8 cellular contexts compared by ENCODE assay signal in the genomic region with DNA sequence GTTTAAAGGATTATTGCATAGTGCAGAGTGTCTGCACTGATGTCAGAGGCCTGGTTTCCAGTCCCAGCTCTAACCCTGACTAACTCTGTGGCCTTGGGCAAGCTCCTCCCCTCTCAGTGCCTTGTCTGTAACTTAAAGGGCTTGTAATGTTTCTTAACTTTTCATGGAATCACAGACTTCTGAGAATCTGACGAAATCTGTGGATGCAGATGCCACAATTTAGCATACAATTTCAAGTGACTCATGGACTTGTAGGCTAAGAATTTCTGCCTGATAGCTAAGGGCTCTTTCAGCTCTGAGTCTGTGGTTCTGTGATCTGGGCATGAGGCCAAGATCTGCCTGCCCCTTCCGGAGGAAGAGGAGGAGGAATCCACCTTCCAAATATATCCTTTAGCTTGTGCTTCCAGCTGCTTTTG.
A peak's percentile ranks its signal among the peaks of the same experiment; 100 is the strongest.
DNase-seq lines count a peak whose midpoint lies in the region; ATAC-seq and TF ChIP-seq lines count a peak whose summit lies in the region.

No MANE protein-coding gene starts in this region.

- WGBS in stomach, 5 donors: 7 to 18% (median 12%) methylated on average over 2 of the region's 2 CpGs

- H3K36me3 Mint-ChIP-seq in activated CD8-positive, alpha-beta T cell treated with anti-CD3 and anti-CD28 coated beads for 36 hours (ENCODE audit: low read depth): no peaks in the 10 kb centered on the region
- H3K36me3 Mint-ChIP-seq in activated CD8-positive, alpha-beta T cell treated with anti-CD3 and anti-CD28 coated beads, Interleukin-2, amount 10 ng/mL, durations not matched to agents 7 days and 5 days (ENCODE audit: low read depth): no peaks in the 10 kb centered on the region

- no peak overlapping the region for H3K4me3 ChIP-seq in ascending aorta
- no peak overlapping the region for H3K4me3 ChIP-seq in stomach

- no peaks in the 10 kb centered on the region for H3K9me3 Mint-ChIP-seq in activated CD8-positive, alpha-beta T cell treated with anti-CD3 and anti-CD28 coated beads for 36 hours
- no peaks in the 10 kb centered on the region for H3K9me3 Mint-ChIP-seq in activated CD8-positive, alpha-beta T cell treated with anti-CD3 and anti-CD28 coated beads, Interleukin-2, amount 10 ng/mL, durations not matched to agents 7 days and 5 days (ENCODE audit: insufficient read depth)

- H3K4me3 Mint-ChIP-seq in activated CD8-positive, alpha-beta T cell treated with anti-CD3 and anti-CD28 coated beads for 36 hours: no peak overlapping the region
- H3K4me3 Mint-ChIP-seq in activated CD8-positive, alpha-beta T cell treated with anti-CD3 and anti-CD28 coated beads, Interleukin-2, amount 10 ng/mL, durations not matched to agents 7 days and 5 days: no peak overlapping the region

- H3K4me1 ChIP-seq in ascending aorta: peaks cover 0 to 14% of the 10 kb centered on the region in 2 donors
- H3K4me1 ChIP-seq in stomach: no peaks in the 10 kb centered on the region

- POLR2A ChIA-PET in activated CD8-positive, alpha-beta T cell treated with anti-CD3 and anti-CD28 coated beads for 36 hours (lab: Charles Lee): no interaction called here
- POLR2A ChIA-PET in activated CD8-positive, alpha-beta T cell treated with anti-CD3 and anti-CD28 coated beads, Interleukin-2, amount 10 ng/mL, durations not matched to agents 7 days and 5 days (lab: Charles Lee): no interaction called here

- no peak for TF ChIP-seq CTCF in activated CD8-positive, alpha-beta T cell treated with anti-CD3 and anti-CD28 coated beads for 36 hours (IDR thresholded peaks at IDR 0.05)
- TF ChIP-seq CTCF in ascending aorta (IDR thresholded peaks at IDR 0.05) (no peak), stomach (IDR thresholded peaks at IDR 0.05) (no peak)

- TF ChIP-seq POLR2A in stomach (IDR thresholded peaks at IDR 0.05): no peak

- intact Hi-C loops in activated CD8-positive, alpha-beta T cell treated with anti-CD3 and anti-CD28 coated beads for 36 hours (cut with micrococcal nuclease): no loop called here
- intact Hi-C loops in ascending aorta (cut with DNase I) (loop anchor here (10.0 kb wide), 1 partner anchor 236 kb away; a partner anchor contains a TSS), stomach (cut with DNase I; ENCODE audit: low total_unique reads) (no loop called here)

- H3K27me3 ChIP-seq in ascending aorta (no peaks in the 10 kb centered on the region), stomach (no peaks in the 10 kb centered on the region)

- H3K36me3 ChIP-seq in ascending aorta (no peaks in the 10 kb centered on the region), stomach (no peaks in the 10 kb centered on the region)

- TF ChIP-seq EP300 in stomach (IDR thresholded peaks at IDR 0.05): no peak

- H3K9me3 ChIP-seq in ascending aorta (no peaks in the 10 kb centered on the region), stomach (no peaks in the 10 kb centered on the region)

- H3K27me3 Mint-ChIP-seq in activated CD8-positive, alpha-beta T cell treated with anti-CD3 and anti-CD28 coated beads for 36 hours: no peaks in the 10 kb centered on the region
- H3K27me3 Mint-ChIP-seq in activated CD8-positive, alpha-beta T cell treated with anti-CD3 and anti-CD28 coated beads, Interleukin-2, amount 10 ng/mL, durations not matched to agents 7 days and 5 days (ENCODE audit: low read depth): no peaks in the 10 kb centered on the region

- peak; percentile 9 for DNase-seq in activated CD8-positive, alpha-beta T cell treated with anti-CD3 and anti-CD28 coated beads for 36 hours
- no peak for DNase-seq in activated CD8-positive, alpha-beta T cell treated with anti-CD3 and anti-CD28 coated beads, Interleukin-2, amount 10 ng/mL, durations not matched to agents 7 days and 5 days
- DNase-seq in ascending aorta (ENCODE audit: low spot score in 2 of 2) (peak; percentile 29 to 88), hypothalamus (lab: John Stamatoyannopoulos, UW) (peak in 35 of 51 donors; percentile 0 to 41 (median 3)), stomach (peak; percentile 36), activated gamma-delta T cell treated with Interleukin-2 at 50 U/mL for 16 hours (no peak)

- peaks cover 2% of the 10 kb centered on the region for H3K4me1 Mint-ChIP-seq in activated CD8-positive, alpha-beta T cell treated with anti-CD3 and anti-CD28 coated beads for 36 hours (ENCODE audit: low read depth)
- H3K4me1 Mint-ChIP-seq in activated CD8-positive, alpha-beta T cell treated with anti-CD3 and anti-CD28 coated beads, Interleukin-2, amount 10 ng/mL, durations not matched to agents 7 days and 5 days (ENCODE audit: low read depth): no peaks in the 10 kb centered on the region

- H3K27ac ChIP-seq in ascending aorta: peak overlapping the region; percentile 53 to 75
- peak overlapping the region in 4 of 5 donors; percentile 20 to 66 (median 46) for H3K27ac ChIP-seq in stomach

- CTCF ChIA-PET in activated CD8-positive, alpha-beta T cell treated with anti-CD3 and anti-CD28 coated beads for 36 hours (lab: Charles Lee): no interaction called here
- CTCF ChIA-PET in activated CD8-positive, alpha-beta T cell treated with anti-CD3 and anti-CD28 coated beads, Interleukin-2, amount 10 ng/mL, durations not matched to agents 7 days and 5 days (lab: Charles Lee): no interaction called here

- H3K27ac Mint-ChIP-seq in activated CD8-positive, alpha-beta T cell treated with anti-CD3 and anti-CD28 coated beads for 36 hours: no peak overlapping the region
- H3K27ac Mint-ChIP-seq in activated CD8-positive, alpha-beta T cell treated with anti-CD3 and anti-CD28 coated beads, Interleukin-2, amount 10 ng/mL, durations not matched to agents 7 days and 5 days: no peak overlapping the region

- ATAC-seq in activated CD8-positive, alpha-beta T cell treated with anti-CD3 and anti-CD28 coated beads for 36 hours: peak; percentile 58
- ATAC-seq in activated CD8-positive, alpha-beta T cell treated with anti-CD3 and anti-CD28 coated beads, Interleukin-2, amount 10 ng/mL, durations not matched to agents 7 days and 5 days: no peak
- ATAC-seq in GM18520 (IDR thresholded peaks at IDR 0.05; ENCODE audit: unreplicated experiment) (no peak), GM19035 (IDR thresholded peaks at IDR 0.05; ENCODE audit: unreplicated experiment) (no peak)

Comparison
In these comparisons a context has a peak if more than half of its experiments do, and no peak if none do; other contexts are left out.
1. DNase-seq: peak in activated CD8-positive, alpha-beta T cell treated with anti-CD3 and anti-CD28 coated beads for 36 hours (single experiment), ascending aorta (2 of 2), hypothalamus (35 of 51) and stomach (single experiment); none in activated CD8-positive, alpha-beta T cell treated with anti-CD3 and anti-CD28 coated beads, Interleukin-2, amount 10 ng/mL, durations not matched to agents 7 days and 5 days (single experiment) and activated gamma-delta T cell treated with Interleukin-2 at 50 U/mL for 16 hours (single experiment).